ENCODE assay signal across 18 cellular contexts in genomic region chr5:77568555-77568954, GRCh38.
DNase-seq lines count a peak whose midpoint lies in the region; ATAC-seq, FAIRE-seq and TF ChIP-seq lines count a peak whose summit lies in the region.
"Had no signal": no experiment of that assay in that cellular context is flagged by ENCODE, and none has a peak within 500 bp of the region (broad histone marks: within the 10 kb centered on the region; RNA-seq: fewer than 3 reads in every experiment).

No MANE protein-coding gene starts in this region.

- H3K9me3 ChIP-seq in SJCRH30 (replicated peaks) (no peaks in the 10 kb centered on the region), pancreas (no peaks in the 10 kb centered on the region)

- FAIRE-seq in pancreas (lab: Jason Lieb, UNC), result no peak
- FAIRE-seq: D721Med, GM12891, GM18507, H54 had no signal

- H3K36me3 ChIP-seq in SJCRH30 (no peaks in the 10 kb centered on the region), pancreas (no peaks in the 10 kb centered on the region)

- WGBS in pancreas, 2 donors, result 26 to 31% methylated on average over 3 of the region's 3 CpGs

- H3K27me3 ChIP-seq in SJCRH30 (no peaks in the 10 kb centered on the region), pancreas (no peaks in the 10 kb centered on the region)

- H3K27ac ChIP-seq in SJCRH30 (peak overlapping the region; percentile 18; the same call in 1 of the 2 replicates), pancreas (no peak overlapping the region)

- no peak for TF ChIP-seq CTCF in pancreas (IDR thresholded peaks at IDR 0.05)

- peak in 3 of 4 donors; percentile 56 to 74 (median 72) for ATAC-seq in pancreas

- DNase-seq in SJCRH30, result no peak
- peak; percentile 60 for DNase-seq in kidney tubule cell (ENCODE audit: low spot score)
- DNase-seq in pancreas, result no peak
- DNase-seq in GDM1 (lab: John Stamatoyannopoulos, UW), result no peak
- no peak for DNase-seq in activated CD8-positive, alpha-beta memory T cell treated with anti-CD3 and anti-CD28 coated beads, Interleukin-2, amount 50 U/mL, for 48 hours
- DNase-seq in stimulated activated CD4-positive, alpha-beta T cell treated with anti-CD3 and anti-CD28 coated beads, Interleukin-2, amount 100 ng/mL, for 48 hours, result no peak
- DNase-seq: CD4-positive, alpha-beta T cell; CD8-positive, alpha-beta memory T cell; DMS 273 treated with DMSO at 0.1 percent for 48 hours; DMS79; EL; GF-D8; GOT3; HCEC 1CT had no signal

- H3K4me3 ChIP-seq in SJCRH30 (no peak overlapping the region), pancreas (no peak overlapping the region)

- intact Hi-C loops in pancreas (cut with DNase I), result no loop called here

- H3K4me1 ChIP-seq in SJCRH30, result peaks cover 24% of the 10 kb centered on the region
- H3K4me1 ChIP-seq in pancreas, result peaks cover 0 to 3% (median 0%) of the 10 kb centered on the region in 3 donors
